8 cellular contexts compared by ENCODE assay signal in the genomic region with DNA sequence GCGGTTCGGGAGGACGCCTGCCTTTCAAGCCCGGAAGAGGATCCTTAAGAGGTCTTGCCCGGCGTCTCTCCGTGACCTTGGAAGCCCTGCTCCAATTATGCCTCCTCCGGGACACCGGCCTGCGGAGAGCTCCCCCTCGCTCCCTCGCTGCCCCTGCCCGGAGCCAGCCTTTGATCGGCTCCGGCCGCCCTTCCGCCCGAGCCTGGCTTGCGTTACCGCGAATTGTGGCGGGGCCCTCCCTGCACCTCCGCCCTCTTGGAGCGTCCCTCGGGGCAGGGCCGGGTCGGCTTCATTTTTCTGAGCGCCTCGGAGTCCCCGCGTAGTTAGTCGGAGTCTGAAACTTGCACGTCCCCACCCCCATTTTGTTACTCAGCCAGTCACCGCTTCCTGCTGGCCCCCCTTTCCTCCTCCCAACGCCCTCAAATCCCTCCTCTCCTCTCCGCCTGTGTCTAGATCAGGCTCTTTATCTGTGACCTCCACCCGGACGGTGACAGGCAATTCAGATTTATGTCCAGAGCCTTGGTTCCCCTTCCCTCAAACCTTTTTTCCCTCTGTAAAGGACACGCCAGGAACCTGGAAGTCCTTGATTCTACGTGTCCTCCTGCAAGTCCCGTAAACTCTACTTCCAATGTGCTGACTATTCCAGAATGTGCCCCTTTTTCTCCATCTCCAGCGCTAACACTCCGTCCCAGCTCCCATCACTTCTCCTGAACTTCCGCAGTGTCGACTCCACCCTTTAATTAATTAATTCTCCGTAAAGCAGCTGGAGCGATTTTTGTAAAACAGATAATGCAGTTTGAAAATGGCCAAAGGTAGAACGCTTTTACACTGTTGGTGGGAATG. TPM values are rescaled to one million over a fixed set of nuclear protein-coding genes. Genes with fewer than 3 reads are reported as not detected.
DNase-seq lines count a peak whose midpoint lies in the region; ATAC-seq and TF ChIP-seq lines count a peak whose summit lies in the region.

No MANE protein-coding gene starts in this region.

- DNase-seq in NCI-H2196 treated with DMSO at 0.1 percent for 48 hours (lab: John Stamatoyannopoulos, UW; ENCODE audit: unreplicated experiment) (peak; percentile 64), NCI-H2196 (lab: John Stamatoyannopoulos, UW; ENCODE audit: unreplicated experiment) (no peak), NCI-H226 (peak; percentile 74), dorsolateral prefrontal cortex (peak in 5 of 10 donors; percentile 39 to 52 (median 45)), medulla oblongata (ENCODE audit: extremely low spot score) (peak; percentile 60)
- DNase-seq in activated CD4-positive, alpha-beta T cell treated with anti-CD3 and anti-CD28 coated beads for 48 hours, result peak; percentile 89
- peak; percentile 58 to 79 (median 76) for DNase-seq in stimulated activated CD4-positive, alpha-beta T cell treated with anti-CD3 and anti-CD28 coated beads, TNF-alpha, amount 100 ng/mL, for 48 hours (ENCODE audit: low read depth in 3 of 3)

- peak in 8 of 56 donors; percentile 3 to 27 (median 16) for TF ChIP-seq CTCF in dorsolateral prefrontal cortex (IDR thresholded peaks at IDR 0.05 in 54 of 56, conservative IDR thresholded peaks at IDR 0.05 in 2 of 56; ENCODE audit: low read depth in 1 of 56, partially characterized antibody in 56 of 56)

- peak overlapping the region; percentile 74 to 98 (median 95) for H3K27ac ChIP-seq in dorsolateral prefrontal cortex

- H3K4me3 ChIP-seq in dorsolateral prefrontal cortex, result peak overlapping the region; percentile 58 to 99 (median 89)

- intact Hi-C loops in dorsolateral prefrontal cortex (cut with DNase I), result loop anchor here (5.0 kb wide), 2 partner anchors 63 to 78 kb away; a partner anchor contains a TSS

- no peaks in the 10 kb centered on the region for H3K27me3 ChIP-seq in dorsolateral prefrontal cortex

- ATAC-seq in HG02938 (IDR thresholded peaks at IDR 0.05; ENCODE audit: unreplicated experiment), result peak; percentile 28

RNA-seq across cellular contexts. Expression of a gene that starts 0.6 kb away (rescaled TPM):
- 10 to 100 TPM in 117 of 120 experiments, 1 to 10 TPM in 3; 9.1 to 24.2 (median 15.8) TPM for total RNA-seq in dorsolateral prefrontal cortex

RNA-seq across cellular contexts. Expression of a gene that starts 6.2 kb away (rescaled TPM):
- total RNA-seq in dorsolateral prefrontal cortex, result 1 to 10 TPM in 2 of 120 experiments, under 1 TPM in 8, not detected in 110; 0.22 to 1.2 (median 0.42) TPM

RNA-seq across cellular contexts. Expression of a gene that starts 25.1 kb away (rescaled TPM):
- total RNA-seq in dorsolateral prefrontal cortex, result 10 to 100 TPM; 23.5 to 52.5 (median 35.3) TPM

RNA-seq across cellular contexts. Expression of a gene that starts 47.3 kb away (rescaled TPM):
- 1 to 10 TPM in 62 of 120 experiments, under 1 TPM in 57, not detected in 1; 0.15 to 6.5 (median 1.1) TPM for total RNA-seq in dorsolateral prefrontal cortex

RNA-seq across cellular contexts. Expression of a gene that starts 49.0 kb away (rescaled TPM):
- 10 to 100 TPM; 13.6 to 33.8 (median 21.2) TPM for total RNA-seq in dorsolateral prefrontal cortex
